ENCODE assay signal across 1 cellular context in the genomic region with DNA sequence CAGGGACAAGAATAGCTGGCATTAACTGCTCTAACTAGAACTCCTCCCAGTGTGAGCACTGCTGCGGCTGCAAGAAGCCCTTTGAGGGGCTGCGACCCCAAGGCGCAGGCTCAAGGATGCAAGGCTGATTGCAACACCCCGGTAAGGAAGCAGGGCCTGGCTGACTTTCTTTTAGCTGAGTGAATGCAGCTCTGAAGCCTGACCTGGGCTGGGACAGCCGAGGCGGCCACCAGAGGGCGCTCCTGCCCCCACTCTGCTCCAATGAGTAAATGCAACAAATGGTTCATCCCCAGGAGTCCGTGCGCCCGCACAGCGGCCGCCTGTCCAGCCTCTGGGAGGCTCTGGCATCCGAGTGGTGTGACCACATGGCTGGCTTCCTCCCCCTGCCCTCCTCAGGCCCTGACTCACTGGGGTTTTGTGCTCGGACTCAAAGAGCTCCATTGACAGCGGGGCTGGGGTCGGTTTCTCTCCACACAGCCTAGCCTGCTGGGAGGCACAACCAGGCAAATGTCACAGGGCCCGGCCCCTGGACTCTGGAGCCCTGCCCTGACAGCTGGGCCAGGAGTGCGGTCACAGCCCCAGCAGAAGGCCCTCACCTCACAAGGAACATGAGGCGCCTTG.
TF ChIP-seq lines count a peak whose summit lies in the region.

TSS of gene SMIM5 (plus strand) at position 572 of the 621 bp plus-strand sequence. CDS start 6,768 bp downstream, outside the sequence.

TF ChIP-seq in HepG2, 621 proteins besides CTCF, POLR2A, EP300 and RAD21 (continued from another document and continues in another):
- TF ChIP-seq, protein P1, sequence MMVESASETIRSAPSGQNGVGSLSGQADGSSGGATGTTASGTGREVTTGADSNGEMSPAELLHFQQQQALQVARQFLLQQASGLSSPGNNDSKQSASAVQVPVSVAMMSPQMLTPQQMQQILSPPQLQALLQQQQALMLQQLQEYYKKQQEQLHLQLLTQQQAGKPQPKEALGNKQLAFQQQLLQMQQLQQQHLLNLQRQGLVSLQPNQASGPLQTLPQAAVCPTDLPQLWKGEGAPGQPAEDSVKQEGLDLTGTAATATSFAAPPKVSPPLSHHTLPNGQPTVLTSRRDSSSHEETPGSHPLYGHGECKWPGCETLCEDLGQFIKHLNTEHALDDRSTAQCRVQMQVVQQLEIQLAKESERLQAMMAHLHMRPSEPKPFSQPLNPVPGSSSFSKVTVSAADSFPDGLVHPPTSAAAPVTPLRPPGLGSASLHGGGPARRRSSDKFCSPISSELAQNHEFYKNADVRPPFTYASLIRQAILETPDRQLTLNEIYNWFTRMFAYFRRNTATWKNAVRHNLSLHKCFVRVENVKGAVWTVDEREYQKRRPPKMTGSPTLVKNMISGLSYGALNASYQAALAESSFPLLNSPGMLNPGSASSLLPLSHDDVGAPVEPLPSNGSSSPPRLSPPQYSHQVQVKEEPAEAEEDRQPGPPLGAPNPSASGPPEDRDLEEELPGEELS (CRISPR knock-in tag; IDR thresholded peaks at IDR 0.05), result no peak
- TF ChIP-seq ZBTB20 (CRISPR knock-in tag; IDR thresholded peaks at IDR 0.05; ENCODE audit: borderline replicate concordance, low read depth) (no peak), CCAR2 (optimal IDR thresholded peaks at IDR 0.05; ENCODE audit: low read depth, low read length) (no peak), FOXA1 (IDR thresholded peaks at IDR 0.05) (no peak), FOXA1 (CRISPR knock-in tag; IDR thresholded peaks at IDR 0.05) (no peak), ZNF724P (CRISPR knock-in tag; IDR thresholded peaks at IDR 0.05; ENCODE audit: borderline replicate concordance) (no peak), ZBTB26 (CRISPR knock-in tag; IDR thresholded peaks at IDR 0.05; ENCODE audit: borderline replicate concordance) (no peak), KDM5A (IDR thresholded peaks at IDR 0.05; ENCODE audit: borderline replicate concordance, low read length) (no peak), DNMT1 (CRISPR knock-in tag; IDR thresholded peaks at IDR 0.05) (no peak; the same call in 1 of the 2 replicates), PBX2 (CRISPR knock-in tag; IDR thresholded peaks at IDR 0.05) (no peak), ZNF788 (CRISPR knock-in tag; IDR thresholded peaks at IDR 0.05; ENCODE audit: borderline replicate concordance) (0 out of 2 replicates have a peak, but pooled peaks have one; percentile 66), SRSF4 (IDR thresholded peaks at IDR 0.05; ENCODE audit: low read depth, low read length, poor library complexity, severe bottlenecking) (no peak), MNT (IDR thresholded peaks at IDR 0.05) (no peak), SUZ12 (IDR thresholded peaks at IDR 0.05; ENCODE audit: low read depth, low read length) (no peak), DNMT3B (CRISPR knock-in tag; conservative IDR thresholded peaks at IDR 0.05) (no peak), ZSCAN5A (CRISPR knock-in tag; IDR thresholded peaks at IDR 0.05; ENCODE audit: borderline replicate concordance) (no peak), MLLT10 (CRISPR knock-in tag; IDR thresholded peaks at IDR 0.05) (no peak), CREB3 (CRISPR knock-in tag; IDR thresholded peaks at IDR 0.05) (no peak), CERS6 (CRISPR knock-in tag; IDR thresholded peaks at IDR 0.05) (no peak), PLRG1 (conservative IDR thresholded peaks at IDR 0.05) (no peak), ZNF354B (CRISPR knock-in tag; IDR thresholded peaks at IDR 0.05) (no peak), GABPA (IDR thresholded peaks at IDR 0.05; ENCODE audit: low read depth, low read length) (no peak), GABPA (CRISPR knock-in tag; IDR thresholded peaks at IDR 0.05; ENCODE audit: low read depth) (no peak), PBX3 (CRISPR knock-in tag; IDR thresholded peaks at IDR 0.05; ENCODE audit: borderline replicate concordance) (no peak), E2F5 (CRISPR knock-in tag; conservative IDR thresholded peaks at IDR 0.05) (no peak), SMARCE1 (IDR thresholded peaks at IDR 0.05; ENCODE audit: borderline replicate concordance) (no peak), RBM22 (optimal IDR thresholded peaks at IDR 0.05; ENCODE audit: low read length) (no peak), SMAD3 (CRISPR knock-in tag; IDR thresholded peaks at IDR 0.05) (peak; percentile 49; the same call in 1 of the 2 replicates), ZFP37 (CRISPR knock-in tag; IDR thresholded peaks at IDR 0.05; ENCODE audit: borderline replicate concordance) (no peak), WIZ (CRISPR knock-in tag; IDR thresholded peaks at IDR 0.05) (no peak), ZNF333 (CRISPR knock-in tag; IDR thresholded peaks at IDR 0.05; ENCODE audit: borderline replicate concordance) (no peak), ZNF546 (CRISPR knock-in tag; conservative IDR thresholded peaks at IDR 0.05) (no peak), KLF16 (CRISPR knock-in tag; IDR thresholded peaks at IDR 0.05) (0 out of 4 replicates have a peak, but pooled peaks of 1 of the 2 experiments have one; percentile 34), CHD4 (IDR thresholded peaks at IDR 0.05; ENCODE audit: borderline replicate concordance, low read length) (no peak), MAF1 (CRISPR knock-in tag; IDR thresholded peaks at IDR 0.05; ENCODE audit: borderline replicate concordance) (0 out of 2 replicates have a peak, but pooled peaks have one; percentile 26), ZNF563 (CRISPR knock-in tag; IDR thresholded peaks at IDR 0.05) (0 out of 2 replicates have a peak, but pooled peaks have one; percentile 14), U2AF2 (IDR thresholded peaks at IDR 0.05; ENCODE audit: low read depth, low read length) (no peak), TAF15 (IDR thresholded peaks at IDR 0.05; ENCODE audit: low read depth, low read length, poor library complexity, severe bottlenecking) (peak; percentile 41), ZNF234 (CRISPR knock-in tag; conservative IDR thresholded peaks at IDR 0.05) (no peak), ZNF660 (CRISPR knock-in tag; IDR thresholded peaks at IDR 0.05; ENCODE audit: borderline replicate concordance, low read depth) (no peak), TEAD2 (CRISPR knock-in tag; IDR thresholded peaks at IDR 0.05) (no peak), ZNF770 (CRISPR knock-in tag; IDR thresholded peaks at IDR 0.05) (peak; percentile 63), ZNF737 (CRISPR knock-in tag; IDR thresholded peaks at IDR 0.05; ENCODE audit: borderline replicate concordance) (no peak)
- TF ChIP-seq, protein P2, sequence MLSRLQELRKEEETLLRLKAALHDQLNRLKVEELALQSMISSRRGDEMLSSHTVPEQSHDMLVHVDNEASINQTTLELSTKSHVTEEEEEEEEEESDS (CRISPR knock-in tag; IDR thresholded peaks at IDR 0.05; ENCODE audit: borderline replicate concordance), result no peak
- TF ChIP-seq, protein P3, sequence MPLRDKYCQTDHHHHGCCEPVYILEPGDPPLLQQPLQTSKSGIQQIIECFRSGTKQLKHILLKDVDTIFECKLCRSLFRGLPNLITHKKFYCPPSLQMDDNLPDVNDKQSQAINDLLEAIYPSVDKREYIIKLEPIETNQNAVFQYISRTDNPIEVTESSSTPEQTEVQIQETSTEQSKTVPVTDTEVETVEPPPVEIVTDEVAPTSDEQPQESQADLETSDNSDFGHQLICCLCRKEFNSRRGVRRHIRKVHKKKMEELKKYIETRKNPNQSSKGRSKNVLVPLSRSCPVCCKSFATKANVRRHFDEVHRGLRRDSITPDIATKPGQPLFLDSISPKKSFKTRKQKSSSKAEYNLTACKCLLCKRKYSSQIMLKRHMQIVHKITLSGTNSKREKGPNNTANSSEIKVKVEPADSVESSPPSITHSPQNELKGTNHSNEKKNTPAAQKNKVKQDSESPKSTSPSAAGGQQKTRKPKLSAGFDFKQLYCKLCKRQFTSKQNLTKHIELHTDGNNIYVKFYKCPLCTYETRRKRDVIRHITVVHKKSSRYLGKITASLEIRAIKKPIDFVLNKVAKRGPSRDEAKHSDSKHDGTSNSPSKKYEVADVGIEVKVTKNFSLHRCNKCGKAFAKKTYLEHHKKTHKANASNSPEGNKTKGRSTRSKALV (CRISPR knock-in tag; IDR thresholded peaks at IDR 0.05), result peak; percentile 60; the same call in 1 of the 2 replicates
